1 cellular context compared by ENCODE assay signal in the genomic region with DNA sequence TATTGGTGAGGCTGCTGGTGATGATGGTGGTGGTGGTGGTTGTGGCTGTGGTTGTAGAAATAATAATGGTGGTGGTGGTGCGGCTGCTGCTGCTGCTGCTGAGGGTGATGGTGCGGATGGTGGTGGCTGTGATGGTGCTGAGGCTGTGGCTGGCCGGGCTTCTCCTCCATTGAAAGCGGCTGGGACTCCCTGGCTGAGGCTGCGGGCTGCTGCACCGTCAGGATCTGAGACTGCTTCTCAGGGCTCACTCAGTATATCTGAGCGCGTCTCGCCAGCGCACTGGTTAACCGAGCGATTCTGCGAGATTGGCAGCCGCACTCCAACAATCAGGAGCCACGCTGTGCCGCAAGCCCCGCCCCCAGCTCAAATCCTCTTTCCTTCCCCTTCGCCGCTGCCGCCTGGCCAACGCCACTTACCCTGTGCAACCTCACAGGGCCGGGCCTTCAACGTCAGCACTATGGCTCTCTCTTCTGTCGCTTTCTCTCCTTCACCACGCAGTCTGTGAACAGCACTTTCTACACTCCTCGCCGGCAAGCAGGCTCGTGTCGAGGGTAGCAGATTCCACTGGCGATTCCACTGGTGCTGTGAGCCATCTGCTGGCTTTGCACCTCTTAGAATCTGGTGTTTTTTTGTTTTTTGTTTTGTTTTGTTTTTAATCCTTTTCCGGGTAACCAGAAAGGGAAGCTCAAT.
TF ChIP-seq lines count a peak whose summit lies in the region.

A gene with protein sequence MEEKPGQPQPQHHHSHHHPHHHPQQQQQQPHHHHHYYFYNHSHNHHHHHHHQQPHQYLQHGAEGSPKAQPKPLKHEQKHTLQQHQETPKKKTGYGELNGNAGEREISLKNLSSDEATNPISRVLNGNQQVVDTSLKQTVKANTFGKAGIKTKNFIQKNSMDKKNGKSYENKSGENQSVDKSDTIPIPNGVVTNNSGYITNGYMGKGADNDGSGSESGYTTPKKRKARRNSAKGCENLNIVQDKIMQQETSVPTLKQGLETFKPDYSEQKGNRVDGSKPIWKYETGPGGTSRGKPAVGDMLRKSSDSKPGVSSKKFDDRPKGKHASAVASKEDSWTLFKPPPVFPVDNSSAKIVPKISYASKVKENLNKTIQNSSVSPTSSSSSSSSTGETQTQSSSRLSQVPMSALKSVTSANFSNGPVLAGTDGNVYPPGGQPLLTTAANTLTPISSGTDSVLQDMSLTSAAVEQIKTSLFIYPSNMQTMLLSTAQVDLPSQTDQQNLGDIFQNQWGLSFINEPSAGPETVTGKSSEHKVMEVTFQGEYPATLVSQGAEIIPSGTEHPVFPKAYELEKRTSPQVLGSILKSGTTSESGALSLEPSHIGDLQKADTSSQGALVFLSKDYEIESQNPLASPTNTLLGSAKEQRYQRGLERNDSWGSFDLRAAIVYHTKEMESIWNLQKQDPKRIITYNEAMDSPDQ (minus strand): TSS at position 259 of the 690 bp plus-strand sequence. CDS start 89 bp downstream, at position 170.

TF ChIP-seq in HEK293, 187 proteins besides CTCF, POLR2A, EP300 and RAD21 (continued from another document):
- TF ChIP-seq ZNF600 (tag by site-specific recombination; IDR thresholded peaks at IDR 0.05) (peak; percentile 98), ZNF596 (tag by site-specific recombination; IDR thresholded peaks at IDR 0.05) (peak; percentile 31; the same call in 1 of the 2 replicates), TCF7L2 (IDR thresholded peaks at IDR 0.05; ENCODE audit: borderline replicate concordance, low read depth, low read length) (no peak), REPIN1 (tag by site-specific recombination; IDR thresholded peaks at IDR 0.05; ENCODE audit: low read depth) (peak; percentile 18; the same call in 1 of the 2 replicates), KLF17 (tag by site-specific recombination; IDR thresholded peaks at IDR 0.05) (peak; percentile 87), ZNF311 (tag by site-specific recombination; IDR thresholded peaks at IDR 0.05; ENCODE audit: borderline replicate concordance) (no peak), TRIM28 (IDR thresholded peaks at IDR 0.05; ENCODE audit: borderline replicate concordance, low read length) (peak; percentile 75), MZF1 (tag by site-specific recombination; IDR thresholded peaks at IDR 0.05; ENCODE audit: borderline replicate concordance) (no peak), ZNF558 (tag by site-specific recombination; IDR thresholded peaks at IDR 0.05) (no peak), HOXC10 (CRISPR knock-in tag; IDR thresholded peaks at IDR 0.05) (no peak), ZNF473 (tag by site-specific recombination; IDR thresholded peaks at IDR 0.05) (no peak), ZNF510 (tag by site-specific recombination; IDR thresholded peaks at IDR 0.05; ENCODE audit: insufficient replicate concordance) (no peak), ZNF211 (tag by site-specific recombination; IDR thresholded peaks at IDR 0.05; ENCODE audit: low read depth) (no peak), KLF10 (tag by site-specific recombination; IDR thresholded peaks at IDR 0.05) (no peak), ZNF433 (tag by site-specific recombination; IDR thresholded peaks at IDR 0.05; ENCODE audit: low read depth) (no peak), ZNF843 (tag by site-specific recombination; IDR thresholded peaks at IDR 0.05) (peak; percentile 59), ZNF335 (tag by site-specific recombination; conservative IDR thresholded peaks at IDR 0.05) (peak; percentile 78), ZBTB26 (tag by site-specific recombination; optimal IDR thresholded peaks at IDR 0.05) (peak; percentile 33), ZNF10 (tag by site-specific recombination; IDR thresholded peaks at IDR 0.05) (peak; percentile 87; the same call in 1 of the 2 replicates), ZNF391 (tag by site-specific recombination; IDR thresholded peaks at IDR 0.05; ENCODE audit: borderline replicate concordance, low read depth) (peak; percentile 98), KLF1 (tag by site-specific recombination; IDR thresholded peaks at IDR 0.05) (peak; percentile 54)
- TF ChIP-seq, protein P1, sequence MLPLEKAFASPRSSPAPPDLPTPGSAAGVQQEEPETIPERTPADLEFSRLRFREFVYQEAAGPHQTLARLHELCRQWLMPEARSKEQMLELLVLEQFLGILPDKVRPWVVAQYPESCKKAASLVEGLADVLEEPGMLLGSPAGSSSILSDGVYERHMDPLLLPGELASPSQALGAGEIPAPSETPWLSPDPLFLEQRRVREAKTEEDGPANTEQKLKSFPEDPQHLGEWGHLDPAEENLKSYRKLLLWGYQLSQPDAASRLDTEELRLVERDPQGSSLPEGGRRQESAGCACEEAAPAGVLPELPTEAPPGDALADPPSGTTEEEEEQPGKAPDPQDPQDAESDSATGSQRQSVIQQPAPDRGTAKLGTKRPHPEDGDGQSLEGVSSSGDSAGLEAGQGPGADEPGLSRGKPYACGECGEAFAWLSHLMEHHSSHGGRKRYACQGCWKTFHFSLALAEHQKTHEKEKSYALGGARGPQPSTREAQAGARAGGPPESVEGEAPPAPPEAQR (tag by site-specific recombination; IDR thresholded peaks at IDR 0.05), result peak; percentile 88
- TF ChIP-seq, protein P2, sequence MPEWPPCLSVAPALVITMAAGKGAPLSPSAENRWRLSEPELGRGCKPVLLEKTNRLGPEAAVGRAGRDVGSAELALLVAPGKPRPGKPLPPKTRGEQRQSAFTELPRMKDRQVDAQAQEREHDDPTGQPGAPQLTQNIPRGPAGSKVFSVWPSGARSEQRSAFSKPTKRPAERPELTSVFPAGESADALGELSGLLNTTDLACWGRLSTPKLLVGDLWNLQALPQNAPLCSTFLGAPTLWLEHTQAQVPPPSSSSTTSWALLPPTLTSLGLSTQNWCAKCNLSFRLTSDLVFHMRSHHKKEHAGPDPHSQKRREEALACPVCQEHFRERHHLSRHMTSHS (tag by site-specific recombination; IDR thresholded peaks at IDR 0.05), result no peak
- TF ChIP-seq, protein P3, sequence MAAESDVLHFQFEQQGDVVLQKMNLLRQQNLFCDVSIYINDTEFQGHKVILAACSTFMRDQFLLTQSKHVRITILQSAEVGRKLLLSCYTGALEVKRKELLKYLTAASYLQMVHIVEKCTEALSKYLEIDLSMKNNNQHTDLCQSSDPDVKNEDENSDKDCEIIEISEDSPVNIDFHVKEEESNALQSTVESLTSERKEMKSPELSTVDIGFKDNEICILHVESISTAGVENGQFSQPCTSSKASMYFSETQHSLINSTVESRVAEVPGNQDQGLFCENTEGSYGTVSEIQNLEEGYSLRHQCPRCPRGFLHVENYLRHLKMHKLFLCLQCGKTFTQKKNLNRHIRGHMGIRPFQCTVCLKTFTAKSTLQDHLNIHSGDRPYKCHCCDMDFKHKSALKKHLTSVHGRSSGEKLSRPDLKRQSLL (tag by site-specific recombination; IDR thresholded peaks at IDR 0.05), result peak; percentile 44; the same call in 1 of the 2 replicates
